In genomic region chr17:384622-385194, GRCh38 we compare ENCODE assay signal across 8 cellular contexts. TPM values are rescaled to one million over a fixed set of nuclear protein-coding genes. Genes with fewer than 3 reads are reported as not detected.
DNase-seq lines count a peak whose midpoint lies in the region; ATAC-seq and TF ChIP-seq lines count a peak whose summit lies in the region.

No MANE protein-coding gene starts in this region.

- H3K4me1 Mint-ChIP-seq in natural killer cell treated with Interleukin-12 subunit alpha and Interleukin-12 subunit beta and Interleukin-15 and Interleukin-18, amount 100 ng/mL, for 72 hours (ENCODE audit: low read depth in 2 of 2): peaks cover 13 to 18% of the 10 kb centered on the region in 2 donors

- H3K36me3 ChIP-seq in endocrine pancreas (ENCODE audit: control insufficient read depth, insufficient read depth, low read length): no peaks in the 10 kb centered on the region
- H3K36me3 ChIP-seq in brain microvascular endothelial cell (replicated peaks): no peaks in the 10 kb centered on the region

- H3K4me1 ChIP-seq in endocrine pancreas (ENCODE audit: control insufficient read depth, insufficient read depth, low read length): peaks cover 4% of the 10 kb centered on the region

- intact Hi-C loops in Right ventricle myocardium superior (cut with DNase I) (loop anchor here (5.0 kb wide), 1 partner anchor 237 kb away; no protein-coding TSS in a partner anchor), cardiac septum (cut with DNase I) (loop anchor here (2.0 to 5.0 kb wide), 4 partner anchors 32 to 202 kb away; partner anchors contain the start of genes DOC2B and RPH3AL)

- peak overlapping the region; percentile 71 for H3K4me3 Mint-ChIP-seq in natural killer cell treated with Interleukin-12 subunit alpha and Interleukin-12 subunit beta and Interleukin-15 and Interleukin-18, amount 100 ng/mL, for 72 hours

- H3K4me3 ChIP-seq in endocrine pancreas (ENCODE audit: control insufficient read depth, insufficient read depth, low read length) (no peak overlapping the region), brain microvascular endothelial cell (ENCODE audit: low read depth, low read length) (no peak overlapping the region)

- H3K9ac ChIP-seq in endocrine pancreas (ENCODE audit: control insufficient read depth, insufficient read depth, low read length): peak overlapping the region; percentile 22

- no peaks in the 10 kb centered on the region for H3K36me3 Mint-ChIP-seq in natural killer cell treated with Interleukin-12 subunit alpha and Interleukin-12 subunit beta and Interleukin-15 and Interleukin-18, amount 100 ng/mL, for 72 hours

- H3K27me3 ChIP-seq in endocrine pancreas (ENCODE audit: control insufficient read depth, insufficient read depth, low read length) (no peaks in the 10 kb centered on the region), brain microvascular endothelial cell (replicated peaks) (peaks cover 5% of the 10 kb centered on the region)

- peak; percentile 2 for ATAC-seq in Right ventricle myocardium superior (ENCODE audit: poor library complexity)
- no peak for ATAC-seq in natural killer cell treated with Interleukin-12 subunit alpha and Interleukin-12 subunit beta and Interleukin-15 and Interleukin-18, amount 100 ng/mL, for 72 hours

- H3K9me3 ChIP-seq in endocrine pancreas (ENCODE audit: control insufficient read depth, low read length): no peaks in the 10 kb centered on the region

- DNase-seq in Right ventricle myocardium superior: no peak
- DNase-seq in cardiac septum (ENCODE audit: low spot score): no peak
- no peak for DNase-seq in natural killer cell treated with Interleukin-12 subunit alpha and Interleukin-12 subunit beta and Interleukin-15 and Interleukin-18, amount 100 ng/mL, for 72 hours (ENCODE audit: low spot score)
- no peak for DNase-seq in OCI-M2 (lab: John Stamatoyannopoulos, UW; ENCODE audit: unreplicated experiment)
- DNase-seq in GDM1 (lab: John Stamatoyannopoulos, UW): no peak
- DNase-seq in stimulated activated CD4-positive, alpha-beta T cell treated with anti-CD3 and anti-CD28 coated beads, Interleukin-15, amount 100 ng/mL, for 24 hours: no peak
- no peak for DNase-seq in brain microvascular endothelial cell

- TF ChIP-seq CTCF in brain microvascular endothelial cell (IDR thresholded peaks at IDR 0.05; ENCODE audit: low read depth, low read length, missing control alignments): no peak

- H3K27me3 Mint-ChIP-seq in natural killer cell treated with Interleukin-12 subunit alpha and Interleukin-12 subunit beta and Interleukin-15 and Interleukin-18, amount 100 ng/mL, for 72 hours: peaks cover 21 to 24% of the 10 kb centered on the region in 2 donors

- no peak overlapping the region for H3K27ac ChIP-seq in brain microvascular endothelial cell

- in situ Hi-C loops in brain microvascular endothelial cell (cut with HindIII; ENCODE audit: low pct_ligation_motif_present, low sequenced_read_pairs): no loop called here

- H3K9me3 Mint-ChIP-seq in natural killer cell treated with Interleukin-12 subunit alpha and Interleukin-12 subunit beta and Interleukin-15 and Interleukin-18, amount 100 ng/mL, for 72 hours: no peaks in the 10 kb centered on the region

- peak overlapping the region in 1 of 2 donors; percentile 5 for H3K27ac Mint-ChIP-seq in natural killer cell treated with Interleukin-12 subunit alpha and Interleukin-12 subunit beta and Interleukin-15 and Interleukin-18, amount 100 ng/mL, for 72 hours

RNA-seq across cellular contexts. Expression of gene RPH3AL, which starts 32.1 kb away (rescaled TPM):
- total RNA-seq in Right ventricle myocardium superior: 4.6 TPM
- total RNA-seq in cardiac septum: 5.5 TPM
- 1 to 10 TPM; 2.6 to 6.8 TPM for total RNA-seq in natural killer cell treated with Interleukin-12 subunit alpha and Interleukin-12 subunit beta and Interleukin-15 and Interleukin-18, amount 100 ng/mL, for 72 hours
